ENCODE assay signal across 12 cellular contexts in genomic region chr19:13983213-13983889, GRCh38. TPM values are rescaled to one million over a fixed set of nuclear protein-coding genes. Genes with fewer than 3 reads are reported as not detected.
DNase-seq lines count a peak whose midpoint lies in the region; ATAC-seq lines count a peak whose summit lies in the region.
"Had no signal": no experiment of that assay in that cellular context is flagged by ENCODE, and none has a peak within 500 bp of the region (broad histone marks: within the 10 kb centered on the region; RNA-seq: fewer than 3 reads in every experiment).

No MANE protein-coding gene starts in this region.

- POLR2A ChIA-PET in activated CD8-positive, alpha-beta T cell treated with anti-CD3 and anti-CD28 coated beads, Interleukin-2, amount 10 ng/mL, durations not matched to agents 7 days and 5 days (lab: Charles Lee) = interaction anchor here (1.0 to 3.6 kb wide), 3 partner anchors 20 to 28 kb away, joined by 3 to 21 read pairs (median 5); partner anchors contain the start of gene RFX1

- no peak overlapping the region for H3K4me3 Mint-ChIP-seq in activated naive CD4-positive, alpha-beta T cell treated with anti-CD3 and anti-CD28 coated beads, Interleukin-2, amount 10 ng/mL, durations not matched to agents 7 days and 5 days
- no peak overlapping the region for H3K4me3 Mint-ChIP-seq in activated CD8-positive, alpha-beta T cell treated with anti-CD3 and anti-CD28 coated beads, Interleukin-2, amount 10 ng/mL, durations not matched to agents 7 days and 5 days
- no peak overlapping the region for H3K4me3 Mint-ChIP-seq in stimulated activated effector memory CD8-positive, alpha-beta T cell treated with anti-CD3 and anti-CD28 coated beads, Interleukin-12 subunit alpha, Interleukin-12 subunit beta, amount 100 ng/mL, for 72 hours

- peaks cover 4% of the 10 kb centered on the region for H3K27me3 Mint-ChIP-seq in activated naive CD4-positive, alpha-beta T cell treated with anti-CD3 and anti-CD28 coated beads, Interleukin-2, amount 10 ng/mL, durations not matched to agents 7 days and 5 days
- H3K27me3 Mint-ChIP-seq in activated CD8-positive, alpha-beta T cell treated with anti-CD3 and anti-CD28 coated beads, Interleukin-2, amount 10 ng/mL, durations not matched to agents 7 days and 5 days (ENCODE audit: low read depth) = no peaks in the 10 kb centered on the region

- H3K9me3 Mint-ChIP-seq in activated naive CD4-positive, alpha-beta T cell treated with anti-CD3 and anti-CD28 coated beads, Interleukin-2, amount 10 ng/mL, durations not matched to agents 7 days and 5 days = no peaks in the 10 kb centered on the region
- no peaks in the 10 kb centered on the region for H3K9me3 Mint-ChIP-seq in activated naive CD4-positive, alpha-beta T cell treated with anti-CD3 and anti-CD28 coated beads, Interleukin-2, amount 50 U/mL, for 72 hours
- no peaks in the 10 kb centered on the region for H3K9me3 Mint-ChIP-seq in activated CD8-positive, alpha-beta T cell treated with anti-CD3 and anti-CD28 coated beads, Interleukin-2, amount 10 ng/mL, durations not matched to agents 7 days and 5 days (ENCODE audit: insufficient read depth)
- H3K9me3 Mint-ChIP-seq in stimulated activated effector memory CD8-positive, alpha-beta T cell treated with anti-CD3 and anti-CD28 coated beads, Interleukin-12 subunit alpha, Interleukin-12 subunit beta, amount 100 ng/mL, for 72 hours = no peaks in the 10 kb centered on the region

- ATAC-seq in activated naive CD4-positive, alpha-beta T cell treated with anti-CD3 and anti-CD28 coated beads, Interleukin-2, amount 50 U/mL, for 72 hours = no peak
- ATAC-seq in activated CD8-positive, alpha-beta T cell treated with anti-CD3 and anti-CD28 coated beads, Interleukin-2, amount 10 ng/mL, durations not matched to agents 7 days and 5 days = no peak
- no peak for ATAC-seq in stimulated activated effector memory CD8-positive, alpha-beta T cell treated with anti-CD3 and anti-CD28 coated beads, Interleukin-12 subunit alpha, Interleukin-12 subunit beta, amount 100 ng/mL, for 72 hours
- ATAC-seq in GM21515 (IDR thresholded peaks at IDR 0.05; ENCODE audit: unreplicated experiment) = no peak

- peak overlapping the region; percentile 7 for H3K27ac Mint-ChIP-seq in activated naive CD4-positive, alpha-beta T cell treated with anti-CD3 and anti-CD28 coated beads, Interleukin-2, amount 10 ng/mL, durations not matched to agents 7 days and 5 days
- H3K27ac Mint-ChIP-seq in activated naive CD4-positive, alpha-beta T cell treated with anti-CD3 and anti-CD28 coated beads, Interleukin-2, amount 50 U/mL, for 72 hours = no peak overlapping the region
- H3K27ac Mint-ChIP-seq in activated CD8-positive, alpha-beta T cell treated with anti-CD3 and anti-CD28 coated beads, Interleukin-2, amount 10 ng/mL, durations not matched to agents 7 days and 5 days = peak overlapping the region; percentile 82
- peak overlapping the region; percentile 14 for H3K27ac Mint-ChIP-seq in stimulated activated effector memory CD8-positive, alpha-beta T cell treated with anti-CD3 and anti-CD28 coated beads, Interleukin-12 subunit alpha, Interleukin-12 subunit beta, amount 100 ng/mL, for 72 hours

- peaks cover 79% of the 10 kb centered on the region for H3K4me1 Mint-ChIP-seq in activated naive CD4-positive, alpha-beta T cell treated with anti-CD3 and anti-CD28 coated beads, Interleukin-2, amount 10 ng/mL, durations not matched to agents 7 days and 5 days
- peaks cover 86% of the 10 kb centered on the region for H3K4me1 Mint-ChIP-seq in activated CD8-positive, alpha-beta T cell treated with anti-CD3 and anti-CD28 coated beads, Interleukin-2, amount 10 ng/mL, durations not matched to agents 7 days and 5 days (ENCODE audit: low read depth)
- H3K4me1 Mint-ChIP-seq in stimulated activated effector memory CD8-positive, alpha-beta T cell treated with anti-CD3 and anti-CD28 coated beads, Interleukin-12 subunit alpha, Interleukin-12 subunit beta, amount 100 ng/mL, for 72 hours = peaks cover 38% of the 10 kb centered on the region

- CTCF ChIA-PET in activated naive CD4-positive, alpha-beta T cell treated with anti-CD3 and anti-CD28 coated beads, Interleukin-2, amount 10 ng/mL, durations not matched to agents 7 days and 5 days (lab: Charles Lee) = interaction anchor here (1.0 kb wide), 1 partner anchor 75 kb away, joined by 3 read pairs; no protein-coding TSS in a partner anchor
- CTCF ChIA-PET in activated CD8-positive, alpha-beta T cell treated with anti-CD3 and anti-CD28 coated beads, Interleukin-2, amount 10 ng/mL, durations not matched to agents 7 days and 5 days (lab: Charles Lee) = no interaction called here

- peaks cover 13% of the 10 kb centered on the region for H3K36me3 Mint-ChIP-seq in activated naive CD4-positive, alpha-beta T cell treated with anti-CD3 and anti-CD28 coated beads, Interleukin-2, amount 10 ng/mL, durations not matched to agents 7 days and 5 days
- H3K36me3 Mint-ChIP-seq in activated naive CD4-positive, alpha-beta T cell treated with anti-CD3 and anti-CD28 coated beads, Interleukin-2, amount 50 U/mL, for 72 hours = no peaks in the 10 kb centered on the region
- H3K36me3 Mint-ChIP-seq in activated CD8-positive, alpha-beta T cell treated with anti-CD3 and anti-CD28 coated beads, Interleukin-2, amount 10 ng/mL, durations not matched to agents 7 days and 5 days (ENCODE audit: low read depth) = peaks cover 21% of the 10 kb centered on the region
- peaks cover 17% of the 10 kb centered on the region for H3K36me3 Mint-ChIP-seq in stimulated activated effector memory CD8-positive, alpha-beta T cell treated with anti-CD3 and anti-CD28 coated beads, Interleukin-12 subunit alpha, Interleukin-12 subunit beta, amount 100 ng/mL, for 72 hours

- peak; percentile 48 for DNase-seq in activated naive CD4-positive, alpha-beta T cell treated with anti-CD3 and anti-CD28 coated beads, Interleukin-2, amount 10 ng/mL, durations not matched to agents 7 days and 5 days
- no peak for DNase-seq in activated naive CD4-positive, alpha-beta T cell treated with anti-CD3 and anti-CD28 coated beads, Interleukin-2, amount 50 U/mL, for 72 hours (ENCODE audit: low spot score in 2 of 2)
- DNase-seq in NCI-H2081 (lab: John Stamatoyannopoulos, UW) = peak; percentile 71 to 94
- DNase-seq in activated CD8-positive, alpha-beta T cell treated with anti-CD3 and anti-CD28 coated beads, Interleukin-2, amount 10 ng/mL, durations not matched to agents 7 days and 5 days = peak; percentile 49
- no peak for DNase-seq in stimulated activated effector memory CD8-positive, alpha-beta T cell treated with anti-CD3 and anti-CD28 coated beads, Interleukin-12 subunit alpha, Interleukin-12 subunit beta, amount 100 ng/mL, for 72 hours (ENCODE audit: low spot score in 2 of 2)
- DNase-seq in KG1 (lab: John Stamatoyannopoulos, UW) = no peak
- DNase-seq in midbrain (lab: John Stamatoyannopoulos, UW) = no peak
- DNase-seq: GOT3 had no signal

RNA-seq across cellular contexts. Expression of gene RFX1, which starts 22.8 kb away (rescaled TPM):
- total RNA-seq in activated naive CD4-positive, alpha-beta T cell treated with anti-CD3 and anti-CD28 coated beads, Interleukin-2, amount 50 U/mL, for 72 hours = 10 to 100 TPM in 1 of 2 donors, 1 to 10 TPM in 1; 9.7 to 14.5 TPM
- total RNA-seq in activated CD8-positive, alpha-beta T cell treated with anti-CD3 and anti-CD28 coated beads, Interleukin-2, amount 10 ng/mL, durations not matched to agents 7 days and 5 days = 10 to 100 TPM; 15.9 to 17.7 TPM

RNA-seq across cellular contexts. Expression of gene DCAF15, which starts 31.0 kb away (rescaled TPM):
- total RNA-seq in activated naive CD4-positive, alpha-beta T cell treated with anti-CD3 and anti-CD28 coated beads, Interleukin-2, amount 50 U/mL, for 72 hours = 10 to 100 TPM; 59.0 to 90.0 TPM
- 100 to 1,000 TPM in 1 of 2 experiments, 10 to 100 TPM in 1; 90.1 to 104 TPM for total RNA-seq in activated CD8-positive, alpha-beta T cell treated with anti-CD3 and anti-CD28 coated beads, Interleukin-2, amount 10 ng/mL, durations not matched to agents 7 days and 5 days

RNA-seq across cellular contexts. Expression of gene RLN3, which starts 44.6 kb away (rescaled TPM):
- total RNA-seq in activated naive CD4-positive, alpha-beta T cell treated with anti-CD3 and anti-CD28 coated beads, Interleukin-2, amount 50 U/mL, for 72 hours = not detected
- not detected for total RNA-seq in activated CD8-positive, alpha-beta T cell treated with anti-CD3 and anti-CD28 coated beads, Interleukin-2, amount 10 ng/mL, durations not matched to agents 7 days and 5 days
- total RNA-seq: ascending aorta, liver, SJSA1 had no signal

RNA-seq across cellular contexts. Expression of gene PODNL1, which starts 45.1 kb away (rescaled TPM):
- total RNA-seq in activated naive CD4-positive, alpha-beta T cell treated with anti-CD3 and anti-CD28 coated beads, Interleukin-2, amount 50 U/mL, for 72 hours = under 1 TPM in 1 of 2 donors, not detected in 1; 0.34 TPM
- 1 to 10 TPM in 1 of 2 experiments, under 1 TPM in 1; 0.11 to 1.3 TPM for total RNA-seq in activated CD8-positive, alpha-beta T cell treated with anti-CD3 and anti-CD28 coated beads, Interleukin-2, amount 10 ng/mL, durations not matched to agents 7 days and 5 days
- total RNA-seq: liver had no signal

RNA-seq across cellular contexts. Expression of gene IL27RA, which starts 48.2 kb away (rescaled TPM):
- 10 to 100 TPM; 59.6 to 68.0 TPM for total RNA-seq in activated naive CD4-positive, alpha-beta T cell treated with anti-CD3 and anti-CD28 coated beads, Interleukin-2, amount 50 U/mL, for 72 hours
- total RNA-seq in activated CD8-positive, alpha-beta T cell treated with anti-CD3 and anti-CD28 coated beads, Interleukin-2, amount 10 ng/mL, durations not matched to agents 7 days and 5 days = 10 to 100 TPM; 39.7 to 39.8 TPM

Comparison
In these comparisons a context has a peak if more than half of its experiments do, and no peak if none do; other contexts are left out.
1. DNase-seq: peak in activated naive CD4-positive, alpha-beta T cell treated with anti-CD3 and anti-CD28 coated beads, Interleukin-2, amount 10 ng/mL, durations not matched to agents 7 days and 5 days (single experiment), NCI-H2081 (2 of 2) and activated CD8-positive, alpha-beta T cell treated with anti-CD3 and anti-CD28 coated beads, Interleukin-2, amount 10 ng/mL, durations not matched to agents 7 days and 5 days (single experiment); none in activated naive CD4-positive, alpha-beta T cell treated with anti-CD3 and anti-CD28 coated beads, Interleukin-2, amount 50 U/mL, for 72 hours (0 of 2), stimulated activated effector memory CD8-positive, alpha-beta T cell treated with anti-CD3 and anti-CD28 coated beads, Interleukin-12 subunit alpha, Interleukin-12 subunit beta, amount 100 ng/mL, for 72 hours (0 of 2), KG1 (single experiment) and midbrain (single experiment).
2. H3K27ac Mint-ChIP-seq: peak in activated naive CD4-positive, alpha-beta T cell treated with anti-CD3 and anti-CD28 coated beads, Interleukin-2, amount 10 ng/mL, durations not matched to agents 7 days and 5 days (single experiment), activated CD8-positive, alpha-beta T cell treated with anti-CD3 and anti-CD28 coated beads, Interleukin-2, amount 10 ng/mL, durations not matched to agents 7 days and 5 days (single experiment) and stimulated activated effector memory CD8-positive, alpha-beta T cell treated with anti-CD3 and anti-CD28 coated beads, Interleukin-12 subunit alpha, Interleukin-12 subunit beta, amount 100 ng/mL, for 72 hours (single experiment); none in activated naive CD4-positive, alpha-beta T cell treated with anti-CD3 and anti-CD28 coated beads, Interleukin-2, amount 50 U/mL, for 72 hours (0 of 2).